In the genomic region with DNA sequence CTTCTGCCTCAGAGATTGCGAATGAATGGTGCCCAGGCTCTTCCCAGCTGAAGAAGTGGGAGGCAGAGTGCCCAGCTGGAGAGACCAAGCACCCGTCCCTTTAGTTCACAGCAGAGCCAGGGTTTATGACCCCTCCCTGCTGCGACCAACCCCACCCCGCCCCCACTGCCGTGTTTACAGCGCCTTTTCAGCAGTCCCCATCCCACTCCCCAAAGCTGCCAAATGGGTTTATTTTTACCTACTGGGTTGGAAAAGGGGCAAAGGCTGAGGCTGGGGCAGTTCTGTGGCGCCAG, we compare ENCODE assay signal across 1 cellular context.
TF ChIP-seq lines count a peak whose summit lies in the region.

No MANE protein-coding gene starts in this region.

TF ChIP-seq in IMR-90, 13 proteins besides CTCF, POLR2A, EP300 and RAD21:
- no peak for TF ChIP-seq SMC3 (IDR thresholded peaks at IDR 0.05; ENCODE audit: low read depth, low read length)
- TF ChIP-seq MAZ (IDR thresholded peaks at IDR 0.05; ENCODE audit: borderline replicate concordance, low read depth, low read length): no peak
- no peak for TF ChIP-seq RFX5 (IDR thresholded peaks at IDR 0.05; ENCODE audit: low read depth, low read length)
- TF ChIP-seq CHD1 (IDR thresholded peaks at IDR 0.05; ENCODE audit: low read depth, low read length): no peak
- TF ChIP-seq USF2 (IDR thresholded peaks at IDR 0.05; ENCODE audit: low read depth, low read length): no peak
- TF ChIP-seq RCOR1 (IDR thresholded peaks at IDR 0.05; ENCODE audit: insufficient replicate concordance, low read length): no peak
- no peak for TF ChIP-seq CEBPB (IDR thresholded peaks at IDR 0.05; ENCODE audit: low read depth, low read length)
